Comparison of ENCODE assay signal across 8 cellular contexts in the genomic region with DNA sequence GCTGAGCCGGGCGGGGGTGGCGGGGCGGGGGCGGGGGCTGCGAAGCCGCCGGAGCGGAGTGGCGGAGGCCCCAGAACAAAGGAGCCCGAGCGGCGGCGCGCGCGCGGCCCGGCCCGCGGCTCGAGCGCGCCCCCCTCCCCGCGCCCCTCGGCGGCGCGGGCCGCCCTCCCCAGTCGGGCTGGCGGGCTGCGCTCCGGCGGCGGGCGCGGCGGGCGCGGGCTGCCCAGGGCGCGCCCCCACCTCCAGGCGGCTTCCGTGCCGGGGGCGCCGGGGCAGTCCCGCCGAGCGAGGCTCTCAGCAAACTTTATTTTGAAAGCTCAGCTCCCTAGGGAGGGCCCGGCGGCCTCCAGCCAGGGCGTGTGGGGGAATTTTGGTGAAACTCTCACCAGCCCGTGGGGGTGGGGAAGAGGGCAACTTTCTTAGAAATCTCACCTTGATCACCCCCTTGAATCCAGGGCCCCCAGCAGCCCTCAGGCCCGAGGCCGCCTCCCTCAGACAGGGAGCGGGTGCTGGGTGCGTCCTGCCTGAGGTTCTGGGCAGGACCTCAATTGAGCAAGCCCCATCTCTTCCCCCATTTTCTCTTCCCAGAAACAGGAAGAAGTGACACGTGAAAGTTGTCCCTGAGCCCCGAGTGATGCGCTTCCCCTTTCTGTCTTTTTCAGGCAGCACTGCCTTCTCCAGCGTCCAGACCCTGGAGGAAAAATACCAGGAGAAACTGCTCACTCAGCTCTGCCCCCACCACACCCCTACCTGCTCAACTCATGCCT. TPM values are rescaled to one million over a fixed set of nuclear protein-coding genes. Genes with fewer than 3 reads are reported as not detected.
DNase-seq lines count a peak whose midpoint lies in the region; ATAC-seq and TF ChIP-seq lines count a peak whose summit lies in the region.

No MANE protein-coding gene starts in this region.

- H3K79me2 ChIP-seq in smooth muscle cell (ENCODE audit: low read depth), result peaks cover 26% of the 10 kb centered on the region

- H3K4me1 ChIP-seq in iPS-15b (ENCODE audit: control insufficient read depth, insufficient read depth, low read length), result peaks cover 33% of the 10 kb centered on the region
- H3K4me1 ChIP-seq in smooth muscle cell (ENCODE audit: low read depth), result peaks cover 47% of the 10 kb centered on the region

- H3K4me3 Mint-ChIP-seq in activated naive CD8-positive, alpha-beta T cell treated with anti-CD3 and anti-CD28 coated beads, Interleukin-2, amount 10 ng/mL, durations not matched to agents 7 days and 5 days, result peak overlapping the region; percentile 83

- peaks cover 8% of the 10 kb centered on the region for H3F3A ChIP-seq in smooth muscle cell (ENCODE audit: low read depth)

- POLR2A ChIA-PET in activated naive CD8-positive, alpha-beta T cell treated with anti-CD3 and anti-CD28 coated beads, Interleukin-2, amount 10 ng/mL, durations not matched to agents 7 days and 5 days (lab: Charles Lee), result interaction anchor here (0.7 to 5.3 kb wide), 7 partner anchors 15 to 214 kb away, joined by 3 to 40 read pairs (median 3); partner anchors contain the start of genes DGUOK and MOB1A

- H3K36me3 Mint-ChIP-seq in activated naive CD8-positive, alpha-beta T cell treated with anti-CD3 and anti-CD28 coated beads, Interleukin-2, amount 10 ng/mL, durations not matched to agents 7 days and 5 days, result peaks cover 27% of the 10 kb centered on the region

- peaks cover 63% of the 10 kb centered on the region for H3K4me1 Mint-ChIP-seq in activated naive CD8-positive, alpha-beta T cell treated with anti-CD3 and anti-CD28 coated beads, Interleukin-2, amount 10 ng/mL, durations not matched to agents 7 days and 5 days

- H3K4me2 ChIP-seq in smooth muscle cell, result peak overlapping the region; percentile 94

- H3K27ac ChIP-seq in SK-N-MC, result peak overlapping the region; percentile 59; the same call in 1 of the 2 replicates
- H3K27ac ChIP-seq in smooth muscle cell (ENCODE audit: low read depth), result no peak overlapping the region

- peak overlapping the region; percentile 83 for H2AFZ ChIP-seq in smooth muscle cell (ENCODE audit: low read depth)

- H3K27ac Mint-ChIP-seq in activated naive CD8-positive, alpha-beta T cell treated with anti-CD3 and anti-CD28 coated beads, Interleukin-2, amount 10 ng/mL, durations not matched to agents 7 days and 5 days, result peak overlapping the region; percentile 91

- H3K27me3 ChIP-seq in iPS-15b (ENCODE audit: control insufficient read depth, insufficient read depth, low read length), result peaks cover 65% of the 10 kb centered on the region
- H3K27me3 ChIP-seq in smooth muscle cell (ENCODE audit: low read depth), result no peaks in the 10 kb centered on the region

- H3K9me3 ChIP-seq in SK-N-MC (ENCODE audit: low read depth, low read length) (no peaks in the 10 kb centered on the region), iPS-15b (ENCODE audit: control insufficient read depth, insufficient read depth, low read length) (no peaks in the 10 kb centered on the region), smooth muscle cell (replicated peaks; ENCODE audit: low read depth) (no peaks in the 10 kb centered on the region)

- TF ChIP-seq CTCF in smooth muscle cell (IDR thresholded peaks at IDR 0.05; ENCODE audit: borderline replicate concordance, insufficient read depth, poor library complexity, severe bottlenecking), result no peak

- H4K20me1 ChIP-seq in smooth muscle cell (ENCODE audit: low read depth), result peaks cover 27% of the 10 kb centered on the region

- H3K4me3 ChIP-seq in SK-N-MC (peak overlapping the region; percentile 90), iPS-15b (ENCODE audit: low read depth, low read length) (peak overlapping the region; percentile 50), smooth muscle cell (peak overlapping the region; percentile 72)

- H3K9ac ChIP-seq in SK-N-MC (ENCODE audit: insufficient read length), result peak overlapping the region; percentile 87
- peak overlapping the region; percentile 61 for H3K9ac ChIP-seq in iPS-15b (ENCODE audit: low read depth, low read length)
- peak overlapping the region; percentile 68 for H3K9ac ChIP-seq in smooth muscle cell (ENCODE audit: low read depth)

- H3K36me3 ChIP-seq in SK-N-MC (ENCODE audit: insufficient read depth, low read length), result peaks cover 25% of the 10 kb centered on the region
- no peaks in the 10 kb centered on the region for H3K36me3 ChIP-seq in iPS-15b (ENCODE audit: control insufficient read depth, insufficient read depth, low read length)
- H3K36me3 ChIP-seq in smooth muscle cell (ENCODE audit: low read depth), result no peaks in the 10 kb centered on the region

- ATAC-seq in HG03108 (IDR thresholded peaks at IDR 0.05; ENCODE audit: unreplicated experiment), result peak; percentile 35
- peak; percentile 32 for ATAC-seq in activated naive CD8-positive, alpha-beta T cell treated with anti-CD3 and anti-CD28 coated beads, Interleukin-2, amount 10 ng/mL, durations not matched to agents 7 days and 5 days (ENCODE audit: low read depth)

- peak; percentile 32 for DNase-seq in NK-92 treated with Interleukin-12 subunit alpha and Interleukin-12 subunit beta, amount 100 ng/mL, for 24 hours (lab: John Stamatoyannopoulos, UW)
- DNase-seq in NK-92 (lab: John Stamatoyannopoulos, UW; ENCODE audit: unreplicated experiment), result no peak
- no peak for DNase-seq in SK-N-MC (ENCODE audit: low read depth, low spot score)
- peak; percentile 74 for DNase-seq in activated naive CD8-positive, alpha-beta T cell treated with anti-CD3 and anti-CD28 coated beads, Interleukin-2, amount 10 ng/mL, durations not matched to agents 7 days and 5 days
- no peak for DNase-seq in smooth muscle cell (lab: John Stamatoyannopoulos, UW; ENCODE audit: unreplicated experiment)
- DNase-seq in putamen (ENCODE audit: low spot score), result no peak

- H3K27me3 Mint-ChIP-seq in activated naive CD8-positive, alpha-beta T cell treated with anti-CD3 and anti-CD28 coated beads, Interleukin-2, amount 10 ng/mL, durations not matched to agents 7 days and 5 days, result no peaks in the 10 kb centered on the region

- peaks cover 3% of the 10 kb centered on the region for H3K9me3 Mint-ChIP-seq in activated naive CD8-positive, alpha-beta T cell treated with anti-CD3 and anti-CD28 coated beads, Interleukin-2, amount 10 ng/mL, durations not matched to agents 7 days and 5 days

- 6% methylated on average over 19 of the region's 64 CpGs for WGBS in smooth muscle cell (ENCODE audit: low lambda C conversion rate)

RNA-seq across cellular contexts. Expression of gene TET3, which starts 0.8 kb away (rescaled TPM):
- total RNA-seq in activated naive CD8-positive, alpha-beta T cell treated with anti-CD3 and anti-CD28 coated beads, Interleukin-2, amount 10 ng/mL, durations not matched to agents 7 days and 5 days, result 10 to 100 TPM; 19.9 to 21.0 TPM
- total RNA-seq in smooth muscle cell, result 10.4 and 12.7 TPM in 2 replicates
- 3.2 TPM in 2 replicates for polyA plus RNA-seq in smooth muscle cell

RNA-seq across cellular contexts. Expression of gene DGUOK, which starts 58.8 kb away (rescaled TPM):
- 10 to 100 TPM; 71.6 to 77.7 TPM for total RNA-seq in activated naive CD8-positive, alpha-beta T cell treated with anti-CD3 and anti-CD28 coated beads, Interleukin-2, amount 10 ng/mL, durations not matched to agents 7 days and 5 days
- total RNA-seq in smooth muscle cell, result 109 and 112 TPM in 2 replicates
- 151 and 154 TPM in 2 replicates for polyA plus RNA-seq in smooth muscle cell

Comparison
In these comparisons a context has a peak if more than half of its experiments do, and no peak if none do; other contexts are left out.
1. DNase-seq: peak in NK-92 treated with Interleukin-12 subunit alpha and Interleukin-12 subunit beta, amount 100 ng/mL, for 24 hours (single experiment) and activated naive CD8-positive, alpha-beta T cell treated with anti-CD3 and anti-CD28 coated beads, Interleukin-2, amount 10 ng/mL, durations not matched to agents 7 days and 5 days (single experiment); none in NK-92 (single experiment), SK-N-MC (single experiment), smooth muscle cell (single experiment) and putamen (single experiment).
2. Peak in every context shown above with its lines, with median percentiles within 50 percentile points of each other: H3K4me3 ChIP-seq and H3K9ac ChIP-seq.